1 cellular context compared by ENCODE assay signal in the genomic region with DNA sequence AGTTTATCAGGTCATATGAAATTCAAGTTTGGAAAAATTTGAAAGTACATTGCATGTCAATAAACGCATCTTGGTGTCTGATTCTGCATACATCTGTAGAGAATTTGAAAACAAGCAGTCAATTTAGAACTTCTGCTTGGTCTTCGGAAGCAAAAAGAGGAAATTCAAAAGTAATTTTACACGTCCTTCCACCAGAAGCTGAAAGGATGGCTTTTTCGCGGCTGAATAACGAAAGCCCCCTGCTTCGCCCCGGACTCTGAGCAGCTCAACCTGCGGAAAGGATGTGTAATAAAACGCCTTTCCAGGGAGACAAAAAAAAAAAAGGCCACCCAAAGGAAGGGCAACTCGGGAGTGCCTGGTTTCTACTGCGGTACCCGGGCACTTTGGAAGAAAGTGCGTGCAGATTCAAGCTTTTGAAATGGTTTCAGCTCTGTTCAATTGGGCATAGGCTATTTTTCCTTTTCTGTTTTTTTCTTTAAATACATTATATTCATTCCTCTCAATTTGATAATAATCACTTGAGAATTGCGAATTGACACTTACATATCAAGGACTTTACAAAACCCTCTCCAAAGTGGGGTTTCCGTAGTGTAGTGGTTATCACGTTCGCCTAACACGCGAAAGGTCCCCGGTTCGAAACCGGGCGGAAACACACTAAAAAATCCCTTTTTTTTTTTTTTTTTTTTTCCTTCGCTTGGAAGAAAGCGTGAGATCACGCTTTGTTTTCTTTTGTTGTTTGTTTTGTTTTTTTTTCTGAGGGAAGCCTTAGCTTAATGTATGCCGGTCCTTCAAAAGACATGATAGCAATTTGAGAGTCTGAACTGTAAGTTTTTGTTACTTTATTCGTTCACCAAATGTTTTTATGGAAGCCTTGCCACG.
TF ChIP-seq lines count a peak whose summit lies in the region.

No MANE protein-coding gene starts in this region.

TF ChIP-seq in HepG2, 621 proteins besides CTCF, POLR2A, EP300 and RAD21 (continued from another document and continues in another):
- TF ChIP-seq ZNF598 (CRISPR knock-in tag; IDR thresholded peaks at IDR 0.05; ENCODE audit: borderline replicate concordance) (no peak), EHMT2 (IDR thresholded peaks at IDR 0.05; ENCODE audit: borderline replicate concordance, low read depth, low read length) (no peak), HMGA1 (CRISPR knock-in tag; conservative IDR thresholded peaks at IDR 0.05) (no peak), GLI4 (CRISPR knock-in tag; IDR thresholded peaks at IDR 0.05; ENCODE audit: borderline replicate concordance) (peak; percentile 12; the same call in 1 of the 2 replicates), FOXP1 (IDR thresholded peaks at IDR 0.05) (no peak), FOXP1 (CRISPR knock-in tag; IDR thresholded peaks at IDR 0.05) (0 out of 2 replicates have a peak, but pooled peaks have one; percentile 8), FLYWCH1 (CRISPR knock-in tag; IDR thresholded peaks at IDR 0.05) (no peak), ZNF614 (CRISPR knock-in tag; IDR thresholded peaks at IDR 0.05; ENCODE audit: borderline replicate concordance) (no peak), CBX5 (CRISPR knock-in tag; IDR thresholded peaks at IDR 0.05; ENCODE audit: borderline replicate concordance) (no peak; the same call in 1 of the 2 replicates), PPARG (CRISPR knock-in tag; conservative IDR thresholded peaks at IDR 0.05) (no peak), IRX3 (CRISPR knock-in tag; IDR thresholded peaks at IDR 0.05; ENCODE audit: borderline replicate concordance, low read depth) (no peak), HNRNPLL (IDR thresholded peaks at IDR 0.05; ENCODE audit: low read depth, low read length, poor library complexity, severe bottlenecking) (peak; percentile 27), TGIF2 (CRISPR knock-in tag; IDR thresholded peaks at IDR 0.05) (no peak), SIX4 (CRISPR knock-in tag; IDR thresholded peaks at IDR 0.05) (no peak), HDAC1 (CRISPR knock-in tag; IDR thresholded peaks at IDR 0.05) (no peak), IRF2 (CRISPR knock-in tag; IDR thresholded peaks at IDR 0.05) (peak; percentile 14; the same call in 1 of the 2 replicates), GTF3A (CRISPR knock-in tag; conservative IDR thresholded peaks at IDR 0.05) (no peak), SSRP1 (CRISPR knock-in tag; IDR thresholded peaks at IDR 0.05) (no peak), SRSF1 (optimal IDR thresholded peaks at IDR 0.05; ENCODE audit: low read depth, low read length) (no peak), CC2D1A (CRISPR knock-in tag; IDR thresholded peaks at IDR 0.05) (no peak), GABPA (IDR thresholded peaks at IDR 0.05; ENCODE audit: low read depth, low read length) (no peak), GABPA (CRISPR knock-in tag; IDR thresholded peaks at IDR 0.05; ENCODE audit: low read depth) (no peak), ZNF34 (CRISPR knock-in tag; IDR thresholded peaks at IDR 0.05; ENCODE audit: borderline replicate concordance) (0 out of 2 replicates have a peak, but pooled peaks have one; percentile 45), CREM (IDR thresholded peaks at IDR 0.05) (peak; percentile 29; the same call in 1 of the 2 replicates), CREM (CRISPR knock-in tag; IDR thresholded peaks at IDR 0.05) (no peak), MXD4 (CRISPR knock-in tag; IDR thresholded peaks at IDR 0.05) (no peak), MXI1 (IDR thresholded peaks at IDR 0.05; ENCODE audit: borderline replicate concordance, low read depth, low read length) (0 out of 3 replicates have a peak, but pooled peaks have one; percentile 34), ZNF616 (CRISPR knock-in tag; IDR thresholded peaks at IDR 0.05; ENCODE audit: low read depth) (no peak), REL (CRISPR knock-in tag; conservative IDR thresholded peaks at IDR 0.05) (no peak), PHB2 (IDR thresholded peaks at IDR 0.05; ENCODE audit: partially characterized antibody) (no peak), SOX5 (CRISPR knock-in tag; IDR thresholded peaks at IDR 0.05; ENCODE audit: borderline replicate concordance) (no peak), MYC (CRISPR knock-in tag; IDR thresholded peaks at IDR 0.05; ENCODE audit: borderline replicate concordance) (no peak), ZBTB7B (CRISPR knock-in tag; IDR thresholded peaks at IDR 0.05) (peak; percentile 49; the same call in 1 of the 2 replicates), ZNF839 (CRISPR knock-in tag; IDR thresholded peaks at IDR 0.05; ENCODE audit: borderline replicate concordance) (no peak), DPF2 (CRISPR knock-in tag; IDR thresholded peaks at IDR 0.05; ENCODE audit: borderline replicate concordance, low read depth) (no peak), TARDBP (CRISPR knock-in tag; IDR thresholded peaks at IDR 0.05) (0 out of 2 replicates have a peak, but pooled peaks have one; percentile 19)
- TF ChIP-seq, protein P1, sequence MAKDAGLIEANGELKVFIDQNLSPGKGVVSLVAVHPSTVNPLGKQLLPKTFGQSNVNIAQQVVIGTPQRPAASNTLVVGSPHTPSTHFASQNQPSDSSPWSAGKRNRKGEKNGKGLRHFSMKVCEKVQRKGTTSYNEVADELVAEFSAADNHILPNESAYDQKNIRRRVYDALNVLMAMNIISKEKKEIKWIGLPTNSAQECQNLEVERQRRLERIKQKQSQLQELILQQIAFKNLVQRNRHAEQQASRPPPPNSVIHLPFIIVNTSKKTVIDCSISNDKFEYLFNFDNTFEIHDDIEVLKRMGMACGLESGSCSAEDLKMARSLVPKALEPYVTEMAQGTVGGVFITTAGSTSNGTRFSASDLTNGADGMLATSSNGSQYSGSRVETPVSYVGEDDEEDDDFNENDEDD (CRISPR knock-in tag; IDR thresholded peaks at IDR 0.05; ENCODE audit: borderline replicate concordance) = 0 out of 2 replicates have a peak, but pooled peaks have one; percentile 11
- TF ChIP-seq, protein P2, sequence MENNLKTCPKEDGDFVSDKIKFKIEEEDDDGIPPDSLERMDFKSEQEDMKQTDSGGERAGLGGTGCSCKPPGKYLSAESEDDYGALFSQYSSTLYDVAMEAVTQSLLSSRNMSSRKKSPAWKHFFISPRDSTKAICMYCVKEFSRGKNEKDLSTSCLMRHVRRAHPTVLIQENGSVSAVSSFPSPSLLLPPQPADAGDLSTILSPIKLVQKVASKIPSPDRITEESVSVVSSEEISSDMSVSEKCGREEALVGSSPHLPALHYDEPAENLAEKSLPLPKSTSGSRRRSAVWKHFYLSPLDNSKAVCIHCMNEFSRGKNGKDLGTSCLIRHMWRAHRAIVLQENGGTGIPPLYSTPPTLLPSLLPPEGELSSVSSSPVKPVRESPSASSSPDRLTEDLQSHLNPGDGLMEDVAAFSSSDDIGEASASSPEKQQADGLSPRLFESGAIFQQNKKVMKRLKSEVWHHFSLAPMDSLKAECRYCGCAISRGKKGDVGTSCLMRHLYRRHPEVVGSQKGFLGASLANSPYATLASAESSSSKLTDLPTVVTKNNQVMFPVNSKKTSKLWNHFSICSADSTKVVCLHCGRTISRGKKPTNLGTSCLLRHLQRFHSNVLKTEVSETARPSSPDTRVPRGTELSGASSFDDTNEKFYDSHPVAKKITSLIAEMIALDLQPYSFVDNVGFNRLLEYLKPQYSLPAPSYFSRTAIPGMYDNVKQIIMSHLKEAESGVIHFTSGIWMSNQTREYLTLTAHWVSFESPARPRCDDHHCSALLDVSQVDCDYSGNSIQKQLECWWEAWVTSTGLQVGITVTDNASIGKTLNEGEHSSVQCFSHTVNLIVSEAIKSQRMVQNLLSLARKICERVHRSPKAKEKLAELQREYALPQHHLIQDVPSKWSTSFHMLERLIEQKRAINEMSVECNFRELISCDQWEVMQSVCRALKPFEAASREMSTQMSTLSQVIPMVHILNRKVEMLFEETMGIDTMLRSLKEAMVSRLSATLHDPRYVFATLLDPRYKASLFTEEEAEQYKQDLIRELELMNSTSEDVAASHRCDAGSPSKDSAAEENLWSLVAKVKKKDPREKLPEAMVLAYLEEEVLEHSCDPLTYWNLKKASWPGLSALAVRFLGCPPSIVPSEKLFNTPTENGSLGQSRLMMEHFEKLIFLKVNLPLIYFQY (CRISPR knock-in tag; IDR thresholded peaks at IDR 0.05; ENCODE audit: borderline replicate concordance) = 0 out of 2 replicates have a peak, but pooled peaks have one; percentile 19
- TF ChIP-seq, protein P3, sequence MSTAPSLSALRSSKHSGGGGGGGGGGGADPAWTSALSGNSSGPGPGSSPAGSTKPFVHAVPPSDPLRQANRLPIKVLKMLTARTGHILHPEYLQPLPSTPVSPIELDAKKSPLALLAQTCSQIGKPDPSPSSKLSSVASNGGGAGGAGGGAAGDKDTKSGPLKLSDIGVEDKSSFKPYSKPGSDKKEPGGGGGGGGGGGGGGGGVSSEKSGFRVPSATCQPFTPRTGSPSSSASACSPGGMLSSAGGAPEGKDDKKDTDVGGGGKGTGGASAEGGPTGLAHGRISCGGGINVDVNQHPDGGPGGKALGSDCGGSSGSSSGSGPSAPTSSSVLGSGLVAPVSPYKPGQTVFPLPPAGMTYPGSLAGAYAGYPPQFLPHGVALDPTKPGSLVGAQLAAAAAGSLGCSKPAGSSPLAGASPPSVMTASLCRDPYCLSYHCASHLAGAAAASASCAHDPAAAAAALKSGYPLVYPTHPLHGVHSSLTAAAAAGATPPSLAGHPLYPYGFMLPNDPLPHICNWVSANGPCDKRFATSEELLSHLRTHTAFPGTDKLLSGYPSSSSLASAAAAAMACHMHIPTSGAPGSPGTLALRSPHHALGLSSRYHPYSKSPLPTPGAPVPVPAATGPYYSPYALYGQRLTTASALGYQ (CRISPR knock-in tag; IDR thresholded peaks at IDR 0.05) = no peak
- TF ChIP-seq, protein P4, sequence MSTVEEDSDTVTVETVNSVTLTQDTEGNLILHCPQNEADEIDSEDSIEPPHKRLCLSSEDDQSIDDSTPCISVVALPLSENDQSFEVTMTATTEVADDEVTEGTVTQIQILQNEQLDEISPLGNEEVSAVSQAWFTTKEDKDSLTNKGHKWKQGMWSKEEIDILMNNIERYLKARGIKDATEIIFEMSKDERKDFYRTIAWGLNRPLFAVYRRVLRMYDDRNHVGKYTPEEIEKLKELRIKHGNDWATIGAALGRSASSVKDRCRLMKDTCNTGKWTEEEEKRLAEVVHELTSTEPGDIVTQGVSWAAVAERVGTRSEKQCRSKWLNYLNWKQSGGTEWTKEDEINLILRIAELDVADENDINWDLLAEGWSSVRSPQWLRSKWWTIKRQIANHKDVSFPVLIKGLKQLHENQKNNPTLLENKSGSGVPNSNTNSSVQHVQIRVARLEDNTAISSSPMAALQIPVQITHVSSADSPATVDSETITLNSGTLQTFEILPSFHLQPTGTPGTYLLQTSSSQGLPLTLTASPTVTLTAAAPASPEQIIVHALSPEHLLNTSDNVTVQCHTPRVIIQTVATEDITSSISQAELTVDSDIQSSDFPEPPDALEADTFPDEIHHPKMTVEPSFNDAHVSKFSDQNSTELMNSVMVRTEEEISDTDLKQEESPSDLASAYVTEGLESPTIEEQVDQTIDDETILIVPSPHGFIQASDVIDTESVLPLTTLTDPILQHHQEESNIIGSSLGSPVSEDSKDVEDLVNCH (CRISPR knock-in tag; IDR thresholded peaks at IDR 0.05) = no peak
- TF ChIP-seq, protein P5, sequence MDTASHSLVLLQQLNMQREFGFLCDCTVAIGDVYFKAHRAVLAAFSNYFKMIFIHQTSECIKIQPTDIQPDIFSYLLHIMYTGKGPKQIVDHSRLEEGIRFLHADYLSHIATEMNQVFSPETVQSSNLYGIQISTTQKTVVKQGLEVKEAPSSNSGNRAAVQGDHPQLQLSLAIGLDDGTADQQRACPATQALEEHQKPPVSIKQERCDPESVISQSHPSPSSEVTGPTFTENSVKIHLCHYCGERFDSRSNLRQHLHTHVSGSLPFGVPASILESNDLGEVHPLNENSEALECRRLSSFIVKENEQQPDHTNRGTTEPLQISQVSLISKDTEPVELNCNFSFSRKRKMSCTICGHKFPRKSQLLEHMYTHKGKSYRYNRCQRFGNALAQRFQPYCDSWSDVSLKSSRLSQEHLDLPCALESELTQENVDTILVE (CRISPR knock-in tag; IDR thresholded peaks at IDR 0.05) = 0 out of 2 replicates have a peak, but pooled peaks have one; percentile 53
- TF ChIP-seq, protein P6, sequence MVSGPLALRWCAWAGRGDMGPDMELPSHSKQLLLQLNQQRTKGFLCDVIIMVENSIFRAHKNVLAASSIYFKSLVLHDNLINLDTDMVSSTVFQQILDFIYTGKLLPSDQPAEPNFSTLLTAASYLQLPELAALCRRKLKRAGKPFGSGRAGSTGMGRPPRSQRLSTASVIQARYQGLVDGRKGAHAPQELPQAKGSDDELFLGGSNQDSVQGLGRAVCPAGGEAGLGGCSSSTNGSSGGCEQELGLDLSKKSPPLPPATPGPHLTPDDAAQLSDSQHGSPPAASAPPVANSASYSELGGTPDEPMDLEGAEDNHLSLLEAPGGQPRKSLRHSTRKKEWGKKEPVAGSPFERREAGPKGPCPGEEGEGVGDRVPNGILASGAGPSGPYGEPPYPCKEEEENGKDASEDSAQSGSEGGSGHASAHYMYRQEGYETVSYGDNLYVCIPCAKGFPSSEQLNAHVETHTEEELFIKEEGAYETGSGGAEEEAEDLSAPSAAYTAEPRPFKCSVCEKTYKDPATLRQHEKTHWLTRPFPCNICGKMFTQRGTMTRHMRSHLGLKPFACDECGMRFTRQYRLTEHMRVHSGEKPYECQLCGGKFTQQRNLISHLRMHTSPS (CRISPR knock-in tag; IDR thresholded peaks at IDR 0.05; ENCODE audit: low read depth) = no peak
- TF ChIP-seq, protein P7, sequence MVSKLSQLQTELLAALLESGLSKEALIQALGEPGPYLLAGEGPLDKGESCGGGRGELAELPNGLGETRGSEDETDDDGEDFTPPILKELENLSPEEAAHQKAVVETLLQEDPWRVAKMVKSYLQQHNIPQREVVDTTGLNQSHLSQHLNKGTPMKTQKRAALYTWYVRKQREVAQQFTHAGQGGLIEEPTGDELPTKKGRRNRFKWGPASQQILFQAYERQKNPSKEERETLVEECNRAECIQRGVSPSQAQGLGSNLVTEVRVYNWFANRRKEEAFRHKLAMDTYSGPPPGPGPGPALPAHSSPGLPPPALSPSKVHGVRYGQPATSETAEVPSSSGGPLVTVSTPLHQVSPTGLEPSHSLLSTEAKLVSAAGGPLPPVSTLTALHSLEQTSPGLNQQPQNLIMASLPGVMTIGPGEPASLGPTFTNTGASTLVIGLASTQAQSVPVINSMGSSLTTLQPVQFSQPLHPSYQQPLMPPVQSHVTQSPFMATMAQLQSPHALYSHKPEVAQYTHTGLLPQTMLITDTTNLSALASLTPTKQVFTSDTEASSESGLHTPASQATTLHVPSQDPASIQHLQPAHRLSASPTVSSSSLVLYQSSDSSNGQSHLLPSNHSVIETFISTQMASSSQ (IDR thresholded peaks at IDR 0.05; ENCODE audit: low read depth) = peak; percentile 42; the same call in 1 of the 2 replicates
- TF ChIP-seq, protein P7 (CRISPR knock-in tag; IDR thresholded peaks at IDR 0.05; ENCODE audit: borderline replicate concordance) = no peak
